8 cellular contexts compared by ENCODE assay signal in the genomic region with DNA sequence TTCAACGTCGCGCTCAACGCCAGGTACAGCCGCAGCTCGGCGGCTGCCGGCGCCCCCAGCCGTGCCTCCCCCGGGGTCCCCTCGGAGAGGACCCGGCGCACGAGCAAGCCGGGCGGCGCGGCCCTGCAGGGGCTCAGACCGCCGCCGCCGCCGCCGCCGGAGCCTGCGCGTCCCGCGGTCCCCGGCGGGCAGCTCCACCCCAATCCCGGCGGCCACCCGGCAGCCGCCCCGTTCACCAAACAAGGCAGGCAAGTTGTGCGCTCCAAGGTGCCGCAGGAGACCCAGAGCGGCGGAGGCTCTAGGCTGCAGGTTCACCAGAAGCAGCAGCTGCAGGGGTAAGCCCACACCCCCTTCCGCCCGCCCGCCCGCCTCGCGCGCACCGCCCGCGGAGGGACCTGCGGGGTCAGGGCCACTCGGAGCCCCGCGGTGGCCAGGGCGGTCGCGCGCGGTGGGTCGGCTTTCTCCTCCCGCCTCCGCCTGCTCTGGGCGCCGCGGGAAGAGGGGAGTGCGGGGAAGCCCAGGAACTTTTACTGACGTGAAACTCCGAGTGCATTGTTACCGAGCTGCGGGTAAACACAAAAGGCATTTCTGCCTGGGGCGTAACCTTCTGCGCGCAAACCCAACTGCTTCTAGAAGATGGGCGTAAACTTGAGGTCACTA. TPM values are rescaled to one million over a fixed set of nuclear protein-coding genes. Genes with fewer than 3 reads are reported as not detected.
DNase-seq lines count a peak whose midpoint lies in the region; ATAC-seq and TF ChIP-seq lines count a peak whose summit lies in the region.

No MANE protein-coding gene starts in this region.

- TF ChIP-seq CTCF in fibroblast of the aortic adventitia (IDR thresholded peaks at IDR 0.05; ENCODE audit: insufficient read depth, low read length) (no peak), neural progenitor cell (IDR thresholded peaks at IDR 0.05) (no peak)

- H3K4me3 ChIP-seq in CD4-positive, CD25-positive, alpha-beta regulatory T cell (ENCODE audit: low read depth, low read length), result no peak overlapping the region
- H3K4me3 ChIP-seq in fibroblast of the aortic adventitia (ENCODE audit: low read depth, low read length), result peak overlapping the region; percentile 78
- H3K4me3 ChIP-seq in neural progenitor cell, result peak overlapping the region; percentile 76

- H3K36me3 ChIP-seq in CD4-positive, CD25-positive, alpha-beta regulatory T cell (ENCODE audit: control insufficient read depth, insufficient read depth, low read length), result no peaks in the 10 kb centered on the region
- H3K36me3 ChIP-seq in neural progenitor cell, result no peaks in the 10 kb centered on the region

- H3F3A ChIP-seq in neural progenitor cell (ENCODE audit: low read depth), result peaks cover 5% of the 10 kb centered on the region

- ATAC-seq in CD4-positive, CD25-positive, alpha-beta regulatory T cell (ENCODE audit: low read depth in 2 of 2), result peak; percentile 35
- peak; percentile 34 for ATAC-seq in GM19463 (IDR thresholded peaks at IDR 0.05; ENCODE audit: unreplicated experiment)
- no peak for ATAC-seq in HG03439 (IDR thresholded peaks at IDR 0.05; ENCODE audit: unreplicated experiment)

- no peak overlapping the region for H3K27ac ChIP-seq in CD4-positive, CD25-positive, alpha-beta regulatory T cell (ENCODE audit: insufficient read depth, low read length, poor library complexity, severe bottlenecking)
- no peak overlapping the region for H3K27ac ChIP-seq in neural progenitor cell

- H3K9me3 ChIP-seq in CD4-positive, CD25-positive, alpha-beta regulatory T cell (ENCODE audit: control insufficient read depth in 2 of 2, low read length in 2 of 2), result no peaks in the 10 kb centered on the region
- no peaks in the 10 kb centered on the region for H3K9me3 ChIP-seq in neural progenitor cell (ENCODE audit: low read depth)

- H3K4me3 Mint-ChIP-seq in CD4-positive, CD25-positive, alpha-beta regulatory T cell, result peak overlapping the region in 3 of 4 donors; percentile 65 to 89 (median 78)
- H3K4me3 Mint-ChIP-seq in neural progenitor cell, result peak overlapping the region; percentile 89

- no peaks in the 10 kb centered on the region for H3K36me3 Mint-ChIP-seq in CD4-positive, CD25-positive, alpha-beta regulatory T cell
- H3K36me3 Mint-ChIP-seq in neural progenitor cell, result peaks cover 1% of the 10 kb centered on the region

- H3K27ac Mint-ChIP-seq in CD4-positive, CD25-positive, alpha-beta regulatory T cell, result no peak overlapping the region
- H3K27ac Mint-ChIP-seq in neural progenitor cell, result no peak overlapping the region

- peak in 1 of 3 donors; percentile 42 for DNase-seq in CD4-positive, CD25-positive, alpha-beta regulatory T cell
- peak; percentile 29 for DNase-seq in activated T-cell treated with anti-CD3 and anti-CD28 coated beads, Interleukin-2, amount 50 U/mL, for 1 hour
- peak; percentile 59 for DNase-seq in fibroblast of the aortic adventitia (ENCODE audit: low read depth)
- peak; percentile 85 for DNase-seq in neural progenitor cell (ENCODE audit: low spot score)
- DNase-seq in mucosa of gallbladder (ENCODE audit: low spot score), result no peak

- peak overlapping the region; percentile 97 for H2AFZ ChIP-seq in neural progenitor cell (replicated peaks)

- no peaks in the 10 kb centered on the region for H3K9me3 Mint-ChIP-seq in CD4-positive, CD25-positive, alpha-beta regulatory T cell
- peaks cover 1% of the 10 kb centered on the region for H3K9me3 Mint-ChIP-seq in neural progenitor cell

- H3K79me2 ChIP-seq in neural progenitor cell (ENCODE audit: low read depth), result peaks cover 5% of the 10 kb centered on the region

- no peak for TF ChIP-seq RAD21 in Ishikawa (IDR thresholded peaks at IDR 0.05; ENCODE audit: low read depth)

- H3K27me3 Mint-ChIP-seq in CD4-positive, CD25-positive, alpha-beta regulatory T cell, result peaks cover 37% of the 10 kb centered on the region
- H3K27me3 Mint-ChIP-seq in neural progenitor cell (ENCODE audit: insufficient read depth, low read depth), result peaks cover 9% of the 10 kb centered on the region

- H3K4me2 ChIP-seq in neural progenitor cell, result peak overlapping the region; percentile 85

- H3K27me3 ChIP-seq in CD4-positive, CD25-positive, alpha-beta regulatory T cell (ENCODE audit: control insufficient read depth, insufficient read depth, low read length), result peaks cover 14% of the 10 kb centered on the region
- H3K27me3 ChIP-seq in neural progenitor cell, result no peaks in the 10 kb centered on the region

- peaks cover 6% of the 10 kb centered on the region for H3K4me1 ChIP-seq in CD4-positive, CD25-positive, alpha-beta regulatory T cell (ENCODE audit: control insufficient read depth, insufficient read depth, low read length, poor library complexity, severe bottlenecking)
- H3K4me1 ChIP-seq in neural progenitor cell, result peaks cover 7% of the 10 kb centered on the region

- peaks cover 0 to 13% (median 4%) of the 10 kb centered on the region in 4 donors for H3K4me1 Mint-ChIP-seq in CD4-positive, CD25-positive, alpha-beta regulatory T cell
- peaks cover 15% of the 10 kb centered on the region for H3K4me1 Mint-ChIP-seq in neural progenitor cell

- TF ChIP-seq EP300 in Ishikawa (IDR thresholded peaks at IDR 0.05; ENCODE audit: borderline replicate concordance), result no peak

- no peak overlapping the region for H3K9ac ChIP-seq in neural progenitor cell

- peaks cover 2% of the 10 kb centered on the region for H4K20me1 ChIP-seq in neural progenitor cell (ENCODE audit: low read depth)

TF ChIP-seq in Ishikawa, 13 proteins besides CTCF, POLR2A, EP300 and RAD21:
- TF ChIP-seq ZBTB7A (IDR thresholded peaks at IDR 0.05; ENCODE audit: low read depth) (peak; percentile 86), FOXM1 (IDR thresholded peaks at IDR 0.05; ENCODE audit: borderline replicate concordance, low read depth) (no peak), YY1 (IDR thresholded peaks at IDR 0.05; ENCODE audit: low read depth) (0 out of 2 replicates have a peak, but pooled peaks have one; percentile 10), CREB1 (IDR thresholded peaks at IDR 0.05; ENCODE audit: low read depth) (no peak), TEAD4 (IDR thresholded peaks at IDR 0.05) (no peak), TAF1 (IDR thresholded peaks at IDR 0.05; ENCODE audit: low read depth) (0 out of 2 replicates have a peak, but pooled peaks have one; percentile 6), EGR1 (IDR thresholded peaks at IDR 0.05) (no peak), CEBPB (IDR thresholded peaks at IDR 0.05) (no peak)
- TF ChIP-seq, protein P1, sequence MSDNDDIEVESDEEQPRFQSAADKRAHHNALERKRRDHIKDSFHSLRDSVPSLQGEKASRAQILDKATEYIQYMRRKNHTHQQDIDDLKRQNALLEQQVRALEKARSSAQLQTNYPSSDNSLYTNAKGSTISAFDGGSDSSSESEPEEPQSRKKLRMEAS (IDR thresholded peaks at IDR 0.05), result no peak
- TF ChIP-seq, protein P2, sequence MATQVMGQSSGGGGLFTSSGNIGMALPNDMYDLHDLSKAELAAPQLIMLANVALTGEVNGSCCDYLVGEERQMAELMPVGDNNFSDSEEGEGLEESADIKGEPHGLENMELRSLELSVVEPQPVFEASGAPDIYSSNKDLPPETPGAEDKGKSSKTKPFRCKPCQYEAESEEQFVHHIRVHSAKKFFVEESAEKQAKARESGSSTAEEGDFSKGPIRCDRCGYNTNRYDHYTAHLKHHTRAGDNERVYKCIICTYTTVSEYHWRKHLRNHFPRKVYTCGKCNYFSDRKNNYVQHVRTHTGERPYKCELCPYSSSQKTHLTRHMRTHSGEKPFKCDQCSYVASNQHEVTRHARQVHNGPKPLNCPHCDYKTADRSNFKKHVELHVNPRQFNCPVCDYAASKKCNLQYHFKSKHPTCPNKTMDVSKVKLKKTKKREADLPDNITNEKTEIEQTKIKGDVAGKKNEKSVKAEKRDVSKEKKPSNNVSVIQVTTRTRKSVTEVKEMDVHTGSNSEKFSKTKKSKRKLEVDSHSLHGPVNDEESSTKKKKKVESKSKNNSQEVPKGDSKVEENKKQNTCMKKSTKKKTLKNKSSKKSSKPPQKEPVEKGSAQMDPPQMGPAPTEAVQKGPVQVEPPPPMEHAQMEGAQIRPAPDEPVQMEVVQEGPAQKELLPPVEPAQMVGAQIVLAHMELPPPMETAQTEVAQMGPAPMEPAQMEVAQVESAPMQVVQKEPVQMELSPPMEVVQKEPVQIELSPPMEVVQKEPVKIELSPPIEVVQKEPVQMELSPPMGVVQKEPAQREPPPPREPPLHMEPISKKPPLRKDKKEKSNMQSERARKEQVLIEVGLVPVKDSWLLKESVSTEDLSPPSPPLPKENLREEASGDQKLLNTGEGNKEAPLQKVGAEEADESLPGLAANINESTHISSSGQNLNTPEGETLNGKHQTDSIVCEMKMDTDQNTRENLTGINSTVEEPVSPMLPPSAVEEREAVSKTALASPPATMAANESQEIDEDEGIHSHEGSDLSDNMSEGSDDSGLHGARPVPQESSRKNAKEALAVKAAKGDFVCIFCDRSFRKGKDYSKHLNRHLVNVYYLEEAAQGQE (IDR thresholded peaks at IDR 0.05; ENCODE audit: low read depth), result no peak
- TF ChIP-seq, protein P3, sequence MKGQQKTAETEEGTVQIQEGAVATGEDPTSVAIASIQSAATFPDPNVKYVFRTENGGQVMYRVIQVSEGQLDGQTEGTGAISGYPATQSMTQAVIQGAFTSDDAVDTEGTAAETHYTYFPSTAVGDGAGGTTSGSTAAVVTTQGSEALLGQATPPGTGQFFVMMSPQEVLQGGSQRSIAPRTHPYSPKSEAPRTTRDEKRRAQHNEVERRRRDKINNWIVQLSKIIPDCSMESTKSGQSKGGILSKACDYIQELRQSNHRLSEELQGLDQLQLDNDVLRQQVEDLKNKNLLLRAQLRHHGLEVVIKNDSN (IDR thresholded peaks at IDR 0.05), result no peak

RNA-seq across cellular contexts. Expression of a gene that starts 0.9 kb away (rescaled TPM):
- total RNA-seq in CD4-positive, CD25-positive, alpha-beta regulatory T cell, result 3.7 TPM
- polyA plus RNA-seq in CD4-positive, CD25-positive, alpha-beta regulatory T cell, result not detected
- total RNA-seq in fibroblast of the aortic adventitia (ENCODE audit: low replicate concordance), result 90.7 and 947 TPM in 2 replicates
- 50.5 and 61.9 TPM in 2 replicates for total RNA-seq in neural progenitor cell (ENCODE audit: low replicate concordance)
- total RNA-seq in mucosa of gallbladder, result 205 TPM

Comparison
In these comparisons a context has a peak if more than half of its experiments do, and no peak if none do; other contexts are left out.
1. RNA of a gene that starts 0.9 kb away (total RNA-seq): 90.7 to 947 TPM in fibroblast of the aortic adventitia, 205 TPM in mucosa of gallbladder (single experiment) and 50.5 to 61.9 TPM in neural progenitor cell; 3.7 TPM in CD4-positive, CD25-positive, alpha-beta regulatory T cell (single experiment); every median in the first group is over 10 times any median in the second.